In the genomic region with DNA sequence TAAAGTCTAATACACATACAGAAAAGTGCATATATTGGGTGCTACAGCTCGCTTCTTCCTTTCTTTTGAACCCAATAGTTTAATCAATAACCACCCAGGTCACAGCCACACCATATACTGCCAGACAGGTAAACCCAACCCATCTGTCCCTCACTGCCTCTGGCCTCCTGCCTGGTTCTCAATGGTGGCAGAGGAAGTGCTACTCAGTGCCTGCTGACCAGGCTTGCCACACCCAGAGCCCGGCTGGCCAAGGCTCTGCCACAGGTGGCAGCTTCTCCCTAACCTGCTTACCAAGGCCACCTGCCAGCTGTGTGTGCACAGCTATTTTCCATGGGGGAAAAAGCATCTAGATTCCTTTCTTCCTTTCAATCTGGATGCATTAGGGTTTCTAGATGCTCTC, we compare ENCODE assay signal across 16 cellular contexts. TPM values are rescaled to one million over a fixed set of nuclear protein-coding genes. Genes with fewer than 3 reads are reported as not detected.
DNase-seq lines count a peak whose midpoint lies in the region; ATAC-seq and TF ChIP-seq lines count a peak whose summit lies in the region.
"Had no signal": no experiment of that assay in that cellular context is flagged by ENCODE, and none has a peak within 500 bp of the region (broad histone marks: within the 10 kb centered on the region; RNA-seq: fewer than 3 reads in every experiment).

No MANE protein-coding gene starts in this region.

- H3K9me3 Mint-ChIP-seq in brain = peaks cover 0 to 6% (median 0%) of the 10 kb centered on the region in 5 experiments
- H3K9me3 Mint-ChIP-seq in effector memory CD8-positive, alpha-beta T cell = no peaks in the 10 kb centered on the region
- H3K9me3 Mint-ChIP-seq: activated T-helper 17 cell treated with anti-CD3 and anti-CD28 coated beads, Interleukin-2, amount 50 U/mL, for 72 hours; T-helper 2 cell treated with Interferon-gamma antibody and Interleukin-4, amounts not matched to agents 5 μg/mL and 100 μg/mL, for 36 hours had no signal

- H3K4me1 ChIP-seq in skeletal muscle tissue (ENCODE audit: control insufficient read depth in 3 of 3, insufficient read depth in 3 of 3, low read length in 3 of 3) = peaks cover 30 to 51% (median 33%) of the 10 kb centered on the region in 3 donors

- H3K36me3 Mint-ChIP-seq in brain = no peaks in the 10 kb centered on the region
- H3K36me3 Mint-ChIP-seq in effector memory CD8-positive, alpha-beta T cell (ENCODE audit: insufficient read depth) = no peaks in the 10 kb centered on the region

- peak overlapping the region in 2 of 3 donors; percentile 63 to 72 for H3K9ac ChIP-seq in skeletal muscle tissue (ENCODE audit: low read depth in 1 of 3, low read length in 3 of 3)
- H3K9ac ChIP-seq: BLaER1 had no signal

- no peak for DNase-seq in AG10803 (ENCODE audit: low read depth)
- peak; percentile 50 for DNase-seq in left lobe of liver (ENCODE audit: low spot score)
- no peak for DNase-seq in EL
- no peak for DNase-seq in Ammon's horn (ENCODE audit: low spot score)
- DNase-seq in effector memory CD8-positive, alpha-beta T cell = no peak
- DNase-seq: activated CD4-positive, alpha-beta T cell treated with anti-CD3 and anti-CD28 coated beads for 48 hours; MM.1S; NCI-H345 had no signal

- H3K27me3 Mint-ChIP-seq in brain = peaks cover 81% of the 10 kb centered on the region
- H3K27me3 Mint-ChIP-seq in effector memory CD8-positive, alpha-beta T cell = peaks cover 59 to 91% of the 10 kb centered on the region in 2 donors

- peak overlapping the region in 4 of 5 experiments; percentile 25 to 54 (median 44) for H3K4me3 Mint-ChIP-seq in brain
- no peak overlapping the region for H3K4me3 Mint-ChIP-seq in effector memory CD8-positive, alpha-beta T cell
- H3K4me3 Mint-ChIP-seq: activated T-helper 17 cell treated with anti-CD3 and anti-CD28 coated beads, Interleukin-2, amount 50 U/mL, for 72 hours; T-helper 2 cell treated with Interferon-gamma antibody and Interleukin-4, amounts not matched to agents 5 μg/mL and 100 μg/mL, for 36 hours had no signal

- H3K27me3 ChIP-seq in skeletal muscle tissue (ENCODE audit: control insufficient read depth in 3 of 3, insufficient read depth in 3 of 3, low read length in 3 of 3) = no peaks in the 10 kb centered on the region

- TF ChIP-seq CTCF in AG10803 (conservative IDR thresholded peaks at IDR 0.05; ENCODE audit: low read length) (no peak), brain (conservative IDR thresholded peaks at IDR 0.05) (no peak)

- H3K4me3 ChIP-seq in AG10803 (ENCODE audit: low read length) (peak overlapping the region; percentile 35), skeletal muscle tissue (ENCODE audit: low read length in 3 of 3) (peak overlapping the region; percentile 57 to 98 (median 58))
- H3K4me3 ChIP-seq: BLaER1 had no signal

- H3K36me3 ChIP-seq in skeletal muscle tissue (ENCODE audit: control insufficient read depth in 3 of 3, insufficient read depth in 3 of 3, low read length in 3 of 3) = peaks cover 0 to 10% (median 0%) of the 10 kb centered on the region in 3 donors
- H3K36me3 ChIP-seq: BLaER1 had no signal

- peak overlapping the region in 1 of 5 experiments; percentile 5 for H3K27ac Mint-ChIP-seq in brain
- no peak overlapping the region for H3K27ac Mint-ChIP-seq in effector memory CD8-positive, alpha-beta T cell
- H3K27ac Mint-ChIP-seq: activated T-helper 17 cell treated with anti-CD3 and anti-CD28 coated beads, Interleukin-2, amount 50 U/mL, for 72 hours; T-helper 2 cell treated with Interferon-gamma antibody and Interleukin-4, amounts not matched to agents 5 μg/mL and 100 μg/mL, for 36 hours had no signal

- H3K27ac ChIP-seq in skeletal muscle tissue (ENCODE audit: low read depth, low read length) = peak overlapping the region; percentile 4
- H3K27ac ChIP-seq: BLaER1 had no signal

- H3K4me1 Mint-ChIP-seq in brain = peaks cover 58% of the 10 kb centered on the region
- peaks cover 5 to 12% of the 10 kb centered on the region in 2 donors for H3K4me1 Mint-ChIP-seq in effector memory CD8-positive, alpha-beta T cell (ENCODE audit: low read depth in 2 of 2)

- no peaks in the 10 kb centered on the region for H3K9me3 ChIP-seq in skeletal muscle tissue (ENCODE audit: control insufficient read depth in 3 of 3, low read length in 3 of 3)
- H3K9me3 ChIP-seq: BLaER1 had no signal

- peak; percentile 24 for ATAC-seq in left lobe of liver
- ATAC-seq in GM21381 (IDR thresholded peaks at IDR 0.05; ENCODE audit: unreplicated experiment) = no peak
- ATAC-seq in effector memory CD8-positive, alpha-beta T cell (replicated peaks) = no peak
- ATAC-seq: activated T-helper 17 cell treated with anti-CD3 and anti-CD28 coated beads, Interleukin-2, amount 50 U/mL, for 72 hours; HCT116; Panc1 had no signal

RNA-seq across cellular contexts. Expression of gene PMP22, which starts 0.6 kb away (rescaled TPM):
- polyA plus RNA-seq in brain (ENCODE audit: insufficient read depth, low read depth, low replicate concordance) = 127 TPM
- total RNA-seq in left lobe of liver (3.6 TPM), skeletal muscle tissue (92.9 TPM)
- total RNA-seq: activated T-helper 17 cell treated with anti-CD3 and anti-CD28 coated beads, Interleukin-2, amount 50 U/mL, for 72 hours had no signal

Comparison
In these comparisons a context has a peak if more than half of its experiments do, and no peak if none do; other contexts are left out.
1. H3K4me3 Mint-ChIP-seq: peak in brain (4 of 5); none in effector memory CD8-positive, alpha-beta T cell (0 of 2).
2. RNA of gene PMP22, which starts 0.6 kb away (total RNA-seq): 92.9 TPM in skeletal muscle tissue (single experiment); 3.6 TPM in left lobe of liver (single experiment); every median in the first group is over 10 times any median in the second.